1 cellular context compared by ENCODE assay signal in the genomic region with DNA sequence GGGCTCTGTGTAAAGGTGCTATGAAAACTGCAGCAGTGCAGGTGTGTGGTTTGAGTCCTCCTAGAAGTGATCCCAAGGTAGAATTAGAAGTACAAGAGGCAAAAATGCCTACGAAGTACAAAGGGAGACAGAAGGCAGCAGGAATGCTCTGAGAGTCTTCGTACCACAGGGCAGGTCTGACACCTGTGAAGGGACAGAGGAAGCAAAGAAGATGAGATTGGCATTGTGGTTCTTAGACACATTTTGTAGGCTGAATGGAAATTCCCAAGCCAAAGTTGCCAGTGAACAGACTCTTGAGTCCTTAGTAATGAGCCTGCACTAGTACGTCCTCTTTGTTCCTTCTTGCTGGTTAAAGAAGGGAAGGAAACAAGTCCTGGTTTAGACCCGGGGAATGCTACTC.
TF ChIP-seq lines count a peak whose summit lies in the region.

No MANE protein-coding gene starts in this region.

TF ChIP-seq in GM23338, 12 proteins besides CTCF, POLR2A, EP300 and RAD21 (continued from another document):
- TF ChIP-seq, protein P1, sequence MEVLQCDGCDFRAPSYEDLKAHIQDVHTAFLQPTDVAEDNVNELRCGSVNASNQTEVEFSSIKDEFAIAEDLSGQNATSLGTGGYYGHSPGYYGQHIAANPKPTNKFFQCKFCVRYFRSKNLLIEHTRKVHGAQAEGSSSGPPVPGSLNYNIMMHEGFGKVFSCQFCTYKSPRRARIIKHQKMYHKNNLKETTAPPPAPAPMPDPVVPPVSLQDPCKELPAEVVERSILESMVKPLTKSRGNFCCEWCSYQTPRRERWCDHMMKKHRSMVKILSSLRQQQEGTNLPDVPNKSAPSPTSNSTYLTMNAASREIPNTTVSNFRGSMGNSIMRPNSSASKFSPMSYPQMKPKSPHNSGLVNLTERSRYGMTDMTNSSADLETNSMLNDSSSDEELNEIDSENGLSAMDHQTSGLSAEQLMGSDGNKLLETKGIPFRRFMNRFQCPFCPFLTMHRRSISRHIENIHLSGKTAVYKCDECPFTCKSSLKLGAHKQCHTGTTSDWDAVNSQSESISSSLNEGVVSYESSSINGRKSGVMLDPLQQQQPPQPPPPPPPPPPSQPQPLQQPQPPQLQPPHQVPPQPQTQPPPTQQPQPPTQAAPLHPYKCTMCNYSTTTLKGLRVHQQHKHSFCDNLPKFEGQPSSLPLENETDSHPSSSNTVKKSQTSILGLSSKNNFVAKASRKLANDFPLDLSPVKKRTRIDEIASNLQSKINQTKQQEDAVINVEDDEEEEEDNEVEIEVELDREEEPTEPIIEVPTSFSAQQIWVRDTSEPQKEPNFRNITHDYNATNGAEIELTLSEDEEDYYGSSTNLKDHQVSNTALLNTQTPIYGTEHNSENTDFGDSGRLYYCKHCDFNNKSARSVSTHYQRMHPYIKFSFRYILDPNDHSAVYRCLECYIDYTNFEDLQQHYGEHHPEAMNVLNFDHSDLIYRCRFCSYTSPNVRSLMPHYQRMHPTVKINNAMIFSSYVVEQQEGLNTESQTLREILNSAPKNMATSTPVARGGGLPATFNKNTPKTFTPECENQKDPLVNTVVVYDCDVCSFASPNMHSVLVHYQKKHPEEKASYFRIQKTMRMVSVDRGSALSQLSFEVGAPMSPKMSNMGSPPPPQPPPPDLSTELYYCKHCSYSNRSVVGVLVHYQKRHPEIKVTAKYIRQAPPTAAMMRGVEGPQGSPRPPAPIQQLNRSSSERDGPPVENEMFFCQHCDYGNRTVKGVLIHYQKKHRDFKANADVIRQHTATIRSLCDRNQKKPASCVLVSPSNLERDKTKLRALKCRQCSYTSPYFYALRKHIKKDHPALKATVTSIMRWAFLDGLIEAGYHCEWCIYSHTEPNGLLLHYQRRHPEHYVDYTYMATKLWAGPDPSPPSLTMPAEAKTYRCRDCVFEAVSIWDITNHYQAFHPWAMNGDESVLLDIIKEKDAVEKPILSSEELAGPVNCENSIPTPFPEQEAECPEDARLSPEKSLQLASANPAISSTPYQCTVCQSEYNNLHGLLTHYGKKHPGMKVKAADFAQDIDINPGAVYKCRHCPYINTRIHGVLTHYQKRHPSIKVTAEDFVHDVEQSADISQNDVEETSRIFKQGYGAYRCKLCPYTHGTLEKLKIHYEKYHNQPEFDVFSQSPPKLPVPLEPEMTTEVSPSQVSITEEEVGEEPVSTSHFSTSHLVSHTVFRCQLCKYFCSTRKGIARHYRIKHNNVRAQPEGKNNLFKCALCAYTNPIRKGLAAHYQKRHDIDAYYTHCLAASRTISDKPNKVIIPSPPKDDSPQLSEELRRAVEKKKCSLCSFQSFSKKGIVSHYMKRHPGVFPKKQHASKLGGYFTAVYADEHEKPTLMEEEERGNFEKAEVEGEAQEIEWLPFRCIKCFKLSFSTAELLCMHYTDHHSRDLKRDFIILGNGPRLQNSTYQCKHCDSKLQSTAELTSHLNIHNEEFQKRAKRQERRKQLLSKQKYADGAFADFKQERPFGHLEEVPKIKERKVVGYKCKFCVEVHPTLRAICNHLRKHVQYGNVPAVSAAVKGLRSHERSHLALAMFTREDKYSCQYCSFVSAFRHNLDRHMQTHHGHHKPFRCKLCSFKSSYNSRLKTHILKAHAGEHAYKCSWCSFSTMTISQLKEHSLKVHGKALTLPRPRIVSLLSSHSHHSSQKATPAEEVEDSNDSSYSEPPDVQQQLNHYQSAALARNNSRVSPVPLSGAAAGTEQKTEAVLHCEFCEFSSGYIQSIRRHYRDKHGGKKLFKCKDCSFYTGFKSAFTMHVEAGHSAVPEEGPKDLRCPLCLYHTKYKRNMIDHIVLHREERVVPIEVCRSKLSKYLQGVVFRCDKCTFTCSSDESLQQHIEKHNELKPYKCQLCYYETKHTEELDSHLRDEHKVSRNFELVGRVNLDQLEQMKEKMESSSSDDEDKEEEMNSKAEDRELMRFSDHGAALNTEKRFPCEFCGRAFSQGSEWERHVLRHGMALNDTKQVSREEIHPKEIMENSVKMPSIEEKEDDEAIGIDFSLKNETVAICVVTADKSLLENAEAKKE (CRISPR knock-in tag; IDR thresholded peaks at IDR 0.05): no peak
- TF ChIP-seq ZNF114 (CRISPR knock-in tag; IDR thresholded peaks at IDR 0.05) (no peak), CREB1 (CRISPR knock-in tag; IDR thresholded peaks at IDR 0.05; ENCODE audit: low read depth) (no peak), NANOG (IDR thresholded peaks at IDR 0.05; ENCODE audit: borderline replicate concordance) (no peak), POLR2AphosphoS5 (IDR thresholded peaks at IDR 0.05; ENCODE audit: low read depth) (no peak)
- TF ChIP-seq, protein P2, sequence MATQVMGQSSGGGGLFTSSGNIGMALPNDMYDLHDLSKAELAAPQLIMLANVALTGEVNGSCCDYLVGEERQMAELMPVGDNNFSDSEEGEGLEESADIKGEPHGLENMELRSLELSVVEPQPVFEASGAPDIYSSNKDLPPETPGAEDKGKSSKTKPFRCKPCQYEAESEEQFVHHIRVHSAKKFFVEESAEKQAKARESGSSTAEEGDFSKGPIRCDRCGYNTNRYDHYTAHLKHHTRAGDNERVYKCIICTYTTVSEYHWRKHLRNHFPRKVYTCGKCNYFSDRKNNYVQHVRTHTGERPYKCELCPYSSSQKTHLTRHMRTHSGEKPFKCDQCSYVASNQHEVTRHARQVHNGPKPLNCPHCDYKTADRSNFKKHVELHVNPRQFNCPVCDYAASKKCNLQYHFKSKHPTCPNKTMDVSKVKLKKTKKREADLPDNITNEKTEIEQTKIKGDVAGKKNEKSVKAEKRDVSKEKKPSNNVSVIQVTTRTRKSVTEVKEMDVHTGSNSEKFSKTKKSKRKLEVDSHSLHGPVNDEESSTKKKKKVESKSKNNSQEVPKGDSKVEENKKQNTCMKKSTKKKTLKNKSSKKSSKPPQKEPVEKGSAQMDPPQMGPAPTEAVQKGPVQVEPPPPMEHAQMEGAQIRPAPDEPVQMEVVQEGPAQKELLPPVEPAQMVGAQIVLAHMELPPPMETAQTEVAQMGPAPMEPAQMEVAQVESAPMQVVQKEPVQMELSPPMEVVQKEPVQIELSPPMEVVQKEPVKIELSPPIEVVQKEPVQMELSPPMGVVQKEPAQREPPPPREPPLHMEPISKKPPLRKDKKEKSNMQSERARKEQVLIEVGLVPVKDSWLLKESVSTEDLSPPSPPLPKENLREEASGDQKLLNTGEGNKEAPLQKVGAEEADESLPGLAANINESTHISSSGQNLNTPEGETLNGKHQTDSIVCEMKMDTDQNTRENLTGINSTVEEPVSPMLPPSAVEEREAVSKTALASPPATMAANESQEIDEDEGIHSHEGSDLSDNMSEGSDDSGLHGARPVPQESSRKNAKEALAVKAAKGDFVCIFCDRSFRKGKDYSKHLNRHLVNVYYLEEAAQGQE (IDR thresholded peaks at IDR 0.05; ENCODE audit: unreplicated experiment): no peak
